Comparison of ENCODE assay signal across 10 cellular contexts in the genomic region with DNA sequence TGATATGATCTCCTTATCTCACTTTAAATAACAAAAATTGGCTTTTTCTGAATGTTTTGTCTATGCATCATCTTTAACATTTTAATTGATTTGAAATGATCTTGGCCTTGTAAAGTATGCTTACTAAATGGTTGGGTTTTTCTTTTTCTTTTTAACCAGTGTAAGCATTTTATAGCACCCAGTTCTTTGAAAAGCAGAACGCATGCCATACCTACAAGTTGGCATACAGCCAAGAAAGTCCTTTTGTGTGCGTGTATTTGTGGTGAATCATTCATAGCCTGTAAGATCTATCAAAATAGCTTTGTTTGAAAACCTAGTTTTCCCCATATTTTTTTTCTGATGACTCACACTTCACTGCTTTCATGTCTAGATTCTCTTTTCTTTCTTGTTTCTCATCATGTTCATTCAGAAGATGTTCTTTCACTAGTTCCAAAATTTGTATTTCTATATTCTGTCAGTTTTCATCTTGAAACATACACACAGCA. TPM values are rescaled to one million over a fixed set of nuclear protein-coding genes. Genes with fewer than 3 reads are reported as not detected.
DNase-seq lines count a peak whose midpoint lies in the region; ATAC-seq and TF ChIP-seq lines count a peak whose summit lies in the region.
"Had no signal": no experiment of that assay in that cellular context is flagged by ENCODE, and none has a peak within 500 bp of the region (broad histone marks: within the 10 kb centered on the region; RNA-seq: fewer than 3 reads in every experiment).

No MANE protein-coding gene starts in this region.

- DNase-seq in A673 (ENCODE audit: low spot score), result peak; percentile 55
- peak; percentile 66 for DNase-seq in H4 (ENCODE audit: low spot score)
- DNase-seq in NCI-H774 (lab: John Stamatoyannopoulos, UW), result peak; percentile 55
- DNase-seq in epithelial cell of prostate (ENCODE audit: low read depth, low spot score), result peak; percentile 63
- no peak for DNase-seq in sciatic nerve (ENCODE audit: low spot score)
- no peak for DNase-seq in midbrain (lab: John Stamatoyannopoulos, UW)
- DNase-seq in mesendoderm, result no peak
- DNase-seq: gastrocnemius medialis had no signal

- peaks cover 7% of the 10 kb centered on the region for H3K4me1 ChIP-seq in A673 (ENCODE audit: insufficient read depth, low read length, poor library complexity, severe bottlenecking)
- peaks cover 1% of the 10 kb centered on the region for H3K4me1 ChIP-seq in mesendoderm (ENCODE audit: control insufficient read depth, low read depth, low read length)

- TF ChIP-seq CTCF in A673 (conservative IDR thresholded peaks at IDR 0.05; ENCODE audit: low read depth, low read length), result no peak

- no peak overlapping the region for H3K23ac ChIP-seq in mesendoderm (ENCODE audit: low read length)

- no peaks in the 10 kb centered on the region for H3K79me2 ChIP-seq in mesendoderm (ENCODE audit: control insufficient read depth, insufficient read depth, low read length)

- H3K56ac ChIP-seq in mesendoderm (ENCODE audit: low read length), result no peak overlapping the region

- no peak overlapping the region for H3K27ac ChIP-seq in A673 (ENCODE audit: low read depth, low read length, poor library complexity, severe bottlenecking)
- H3K27ac ChIP-seq in epithelial cell of prostate, result no peak overlapping the region
- H3K27ac ChIP-seq in mesendoderm (ENCODE audit: low read depth, low read length), result no peak overlapping the region
- H3K27ac ChIP-seq: gastrocnemius medialis had no signal

- no peak for ATAC-seq in HG03432 (IDR thresholded peaks at IDR 0.05; ENCODE audit: unreplicated experiment)
- ATAC-seq in sciatic nerve, result no peak
- ATAC-seq: gastrocnemius medialis, Panc1 had no signal

- H3K27me3 ChIP-seq in A673 (replicated peaks; ENCODE audit: insufficient read depth, low read depth, low read length, poor library complexity) (no peaks in the 10 kb centered on the region), mesendoderm (ENCODE audit: insufficient read depth, low read length, poor library complexity) (no peaks in the 10 kb centered on the region)
- H3K27me3 ChIP-seq: gastrocnemius medialis had no signal

- no peak overlapping the region for H2BK5ac ChIP-seq in mesendoderm (ENCODE audit: low read length)

- no peak overlapping the region for H2AK5ac ChIP-seq in mesendoderm (ENCODE audit: low read length)

- H3K36me3 ChIP-seq in A673 (ENCODE audit: insufficient read depth, low read length, poor library complexity, severe bottlenecking) (no peaks in the 10 kb centered on the region), mesendoderm (ENCODE audit: control insufficient read depth, insufficient read depth, low read length) (no peaks in the 10 kb centered on the region)

- H3K9ac ChIP-seq in mesendoderm (ENCODE audit: low read length), result no peak overlapping the region

- no peak overlapping the region for H4K5ac ChIP-seq in mesendoderm (ENCODE audit: low read length)

- H3K4ac ChIP-seq in mesendoderm (ENCODE audit: low read depth, low read length), result no peak overlapping the region

- no peak overlapping the region for H2BK15ac ChIP-seq in mesendoderm (replicated peaks; ENCODE audit: low read depth)

- BruUV-seq in A673 (replicated peaks; lab: Mats Ljungman, UMichigan), result no TSS peak

- CTCF ChIA-PET in A673 (lab: Charles Lee), result no interaction called here

- no peak overlapping the region for H4K8ac ChIP-seq in mesendoderm (ENCODE audit: low read depth, low read length)

- no CpG with 5 or more reads among the region's 2 CpGs for WGBS in mesendoderm (ENCODE audit: extremely low coverage, insufficient coverage, low lambda C conversion rate)

- no peaks in the 10 kb centered on the region for H3K9me3 ChIP-seq in A673 (ENCODE audit: low read depth, low read length, poor library complexity, severe bottlenecking)
- H3K9me3 ChIP-seq: gastrocnemius medialis had no signal

- H3K4me2 ChIP-seq in mesendoderm (ENCODE audit: low read length), result no peak overlapping the region

- POLR2A ChIA-PET in A673 (lab: Charles Lee; ENCODE audit: low non-redundant PET), result no interaction called here

- no peak overlapping the region for H2BK120ac ChIP-seq in mesendoderm (ENCODE audit: low read depth, low read length)

- H3K4me3 ChIP-seq in A673 (ENCODE audit: low read depth, low read length, poor library complexity, severe bottlenecking) (no peak overlapping the region), mesendoderm (ENCODE audit: low read length) (no peak overlapping the region)
- H3K4me3 ChIP-seq: gastrocnemius medialis had no signal

- H3K79me1 ChIP-seq in mesendoderm (ENCODE audit: low read length), result no peaks in the 10 kb centered on the region

- H3K18ac ChIP-seq in mesendoderm (ENCODE audit: low read length), result no peak overlapping the region

- intact Hi-C loops in A673 (cut with micrococcal nuclease; ENCODE audit: unreplicated experiment), result loop anchor here (10.0 kb wide), 2 partner anchors 202 to 522 kb away; a partner anchor contains a TSS
- intact Hi-C loops in sciatic nerve (cut with DNase I), result no loop called here

RNA-seq across cellular contexts. Expression of a gene that starts 4.1 kb away (rescaled TPM):
- total RNA-seq in A673 (2021) (15.4 and 16.1 TPM in 2 replicates), sciatic nerve (21.0 TPM)
- total RNA-seq in H4 (2014; rRNA removed; shearing (Covaris generic)), result 0.10 TPM in 1 of 2 replicates, not detected in the other
- polyA plus RNA-seq in mesendoderm (2013, experiment 1 of 2), result 22.2 TPM
- polyA plus RNA-seq in mesendoderm (2013, experiment 2 of 2), result 24.4 TPM

Comparison
In these comparisons a context has a peak if more than half of its experiments do, and no peak if none do; other contexts are left out.
1. DNase-seq: peak in A673 (single experiment), H4 (single experiment), NCI-H774 (single experiment) and epithelial cell of prostate (single experiment); none in sciatic nerve (single experiment), midbrain (single experiment) and mesendoderm (single experiment).
2. RNA of a gene that starts 4.1 kb away (total RNA-seq): 21.0 TPM in sciatic nerve (single experiment) and 15.4 to 16.1 TPM in A673; 0.10 TPM in H4; every median in the first group is over 10 times any median in the second.